ENCODE assay signal across 17 cellular contexts in the genomic region with DNA sequence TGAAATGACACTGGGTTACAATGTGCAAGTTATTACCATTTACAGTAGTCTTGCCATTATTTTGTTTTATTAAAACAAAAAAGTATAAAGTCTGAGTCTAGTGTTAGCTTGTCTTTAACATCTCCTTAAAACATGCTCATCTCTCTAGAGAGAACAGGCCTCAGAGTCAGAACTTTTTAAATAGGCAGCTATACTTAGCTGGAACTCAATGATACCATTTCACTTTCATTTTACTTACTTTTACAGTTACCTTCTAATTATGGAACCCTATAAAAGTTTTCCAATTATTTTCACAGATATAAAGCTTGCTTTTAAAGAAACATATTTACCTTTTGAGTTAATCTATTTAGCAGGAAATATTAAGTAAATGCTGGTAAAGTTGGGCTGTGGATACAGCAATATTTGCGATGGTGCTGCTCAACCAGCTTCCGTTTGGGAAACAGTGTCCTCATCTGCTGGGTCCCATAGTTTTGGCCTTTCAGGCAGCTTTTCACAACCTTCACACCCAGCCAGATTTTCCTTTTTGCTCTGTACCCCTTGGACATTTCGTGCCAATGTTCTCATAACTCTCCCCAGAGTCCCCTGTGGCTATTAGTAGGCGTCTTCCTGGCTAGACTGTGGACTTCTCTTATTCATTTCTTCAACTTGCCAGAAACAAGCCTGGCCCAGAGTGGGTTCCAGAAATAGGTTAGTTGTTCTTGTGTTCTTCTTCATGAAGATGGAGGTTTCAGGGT. TPM values are rescaled to one million over a fixed set of nuclear protein-coding genes. Genes with fewer than 3 reads are reported as not detected.
A peak's percentile ranks its signal among the peaks of the same experiment; 100 is the strongest.
DNase-seq lines count a peak whose midpoint lies in the region; ATAC-seq and TF ChIP-seq lines count a peak whose summit lies in the region.
"Had no signal": no experiment of that assay in that cellular context is flagged by ENCODE, and none has a peak within 500 bp of the region (broad histone marks: within the 10 kb centered on the region; RNA-seq: fewer than 3 reads in every experiment).

No MANE protein-coding gene starts in this region.

- H2BK120ac ChIP-seq in mesenchymal stem cell (ENCODE audit: low read depth, low read length), result no peak overlapping the region

- H2AFZ ChIP-seq in ACC112 (ENCODE audit: low read length, unreplicated experiment) (peak overlapping the region; percentile 34), mammary epithelial cell (ENCODE audit: low read depth, low read length) (peak overlapping the region; percentile 100), mesenchymal stem cell (ENCODE audit: low read depth, low read length) (no peak overlapping the region)

- DNase-seq in HFFc6, result no peak
- peak; percentile 9 for DNase-seq in mammary epithelial cell
- no peak for DNase-seq in mesenchymal stem cell
- DNase-seq in mucosa of gallbladder (ENCODE audit: low spot score), result no peak
- no peak for DNase-seq in activated naive CD4-positive, alpha-beta T cell treated with anti-CD3 and anti-CD28 coated beads for 36 hours
- DNase-seq in stimulated activated CD4-positive, alpha-beta T cell treated with anti-CD3 and anti-CD28 coated beads, Interleukin-15, amount 100 ng/mL, for 24 hours, result no peak
- DNase-seq: activated CD4-positive, CD25-positive, alpha-beta regulatory T cell treated with anti-CD3 and anti-CD28 coated beads, Interleukin-2, amount 50 U/mL, for 72 hours; DND-41; NCI-H2029 treated with DMSO at 0.1 percent for 48 hours; NCI-H510A treated with DMSO at 0.1 percent for 48 hours; SK-N-SH; T1000 had no signal

- no peak overlapping the region for H3K23ac ChIP-seq in mesenchymal stem cell (ENCODE audit: low read length in 2 of 2)

- H2BK12ac ChIP-seq in mesenchymal stem cell (ENCODE audit: low read length in 2 of 2), result no peak overlapping the region

- peaks cover 34% of the 10 kb centered on the region for H3K4me1 Mint-ChIP-seq in HFFc6 (ENCODE audit: low read depth)
- no peaks in the 10 kb centered on the region for H3K4me1 Mint-ChIP-seq in activated naive CD4-positive, alpha-beta T cell treated with anti-CD3 and anti-CD28 coated beads for 36 hours (ENCODE audit: low read depth)

- 0% methylated on average over 4 of the region's 4 CpGs for WGBS in mammary epithelial cell (ENCODE audit: low coverage, missing lambda C conversion rate)
- 90% methylated on average over 3 of the region's 4 CpGs for WGBS in mesenchymal stem cell

- H3K4me1 ChIP-seq in ACC112 (ENCODE audit: control insufficient read depth, insufficient read depth, low read length, unreplicated experiment) (peaks cover 11% of the 10 kb centered on the region), mammary epithelial cell (ENCODE audit: insufficient read depth, low read length) (peaks cover 35% of the 10 kb centered on the region), mesenchymal stem cell (ENCODE audit: control insufficient read depth, insufficient read depth, low read depth, low read length) (peaks cover 3% of the 10 kb centered on the region)

- no peak overlapping the region for H4K8ac ChIP-seq in mesenchymal stem cell (ENCODE audit: low read length)

- H2BK15ac ChIP-seq in mesenchymal stem cell (ENCODE audit: low read depth, poor library complexity, severe bottlenecking), result no peak overlapping the region

- H3K27me3 Mint-ChIP-seq in HFFc6 (ENCODE audit: insufficient read depth), result peaks cover 2% of the 10 kb centered on the region
- H3K27me3 Mint-ChIP-seq in activated naive CD4-positive, alpha-beta T cell treated with anti-CD3 and anti-CD28 coated beads for 36 hours (ENCODE audit: low read depth), result no peaks in the 10 kb centered on the region

- peak overlapping the region; percentile 88 for H3K4me2 ChIP-seq in mammary epithelial cell (ENCODE audit: insufficient read depth, low read depth, low read length)
- H3K4me2 ChIP-seq in mesenchymal stem cell (ENCODE audit: low read length, poor library complexity, severe bottlenecking), result no peak overlapping the region
- H3K4me2 ChIP-seq: SK-N-SH, smooth muscle cell had no signal

- no peak for TF ChIP-seq CTCF in HFFc6 (IDR thresholded peaks at IDR 0.05)
- no peak for TF ChIP-seq CTCF in mammary epithelial cell (conservative IDR thresholded peaks at IDR 0.05 in 1 of 2, IDR thresholded peaks at IDR 0.05 in 1 of 2; ENCODE audit: extremely low read depth in 1 of 2, insufficient read depth in 1 of 2, low read depth in 1 of 2, low read length in 2 of 2)

- H3K27ac Mint-ChIP-seq in HFFc6, result peak overlapping the region; percentile 76
- H3K27ac Mint-ChIP-seq in activated naive CD4-positive, alpha-beta T cell treated with anti-CD3 and anti-CD28 coated beads for 36 hours, result no peak overlapping the region
- H3K27ac Mint-ChIP-seq: activated T-helper 2 cell treated with anti-CD3 and anti-CD28 coated beads, Interferon-gamma antibody, Interleukin-2, Interleukin-4, amounts not matched to agents 10 μg/mL and 5 μg/mL and 100 μg/mL, durations not matched to agents 14 hours and 24 hours and 36 hours; CD14-positive monocyte had no signal

- no peaks in the 10 kb centered on the region for H3K79me1 ChIP-seq in mesenchymal stem cell (replicated peaks; ENCODE audit: low read length, poor library complexity, severe bottlenecking)

- intact Hi-C loops in mammary epithelial cell (cut with micrococcal nuclease), result loop anchor here (5.0 kb wide), 1 partner anchor 132 kb away; a partner anchor contains a TSS
- intact Hi-C loops in activated naive CD4-positive, alpha-beta T cell treated with anti-CD3 and anti-CD28 coated beads for 36 hours (cut with micrococcal nuclease), result no loop called here

- H3K14ac ChIP-seq in mesenchymal stem cell (ENCODE audit: low read length in 2 of 2), result no peak overlapping the region

- H3K27me3 ChIP-seq in ACC112 (ENCODE audit: insufficient read depth, low read length), result no peaks in the 10 kb centered on the region
- no peaks in the 10 kb centered on the region for H3K27me3 ChIP-seq in mammary epithelial cell (ENCODE audit: insufficient read depth, low read length)
- H3K27me3 ChIP-seq in mesenchymal stem cell (ENCODE audit: control insufficient read depth in 1 of 2, insufficient read depth in 1 of 2, low read length in 2 of 2), result no peaks in the 10 kb centered on the region

- no TSS peak for BruUV-seq in mammary epithelial cell (replicated peaks; lab: Mats Ljungman, UMichigan)

- H4K20me1 ChIP-seq in mammary epithelial cell (ENCODE audit: insufficient read depth, low read length), result no peaks in the 10 kb centered on the region

- ATAC-seq in HG03039 (IDR thresholded peaks at IDR 0.05; ENCODE audit: unreplicated experiment), result no peak

- H4K91ac ChIP-seq in mesenchymal stem cell (ENCODE audit: low read length), result no peak overlapping the region

- H3K4me3 ChIP-seq in ACC112 (ENCODE audit: low read depth, low read length) (peak overlapping the region; percentile 55), mammary epithelial cell (replicated peaks in 1 of 3; ENCODE audit: insufficient read depth in 1 of 3, low read depth in 2 of 3, low read length in 3 of 3) (peak overlapping the region in 2 of 3 experiments; percentile 11 to 41), mesenchymal stem cell (ENCODE audit: insufficient read depth in 1 of 2, low read depth in 1 of 2, low read length in 2 of 2) (peak overlapping the region in 1 of 2 experiments; percentile 67)
- H3K4me3 ChIP-seq: smooth muscle cell had no signal

- H2BK5ac ChIP-seq in mesenchymal stem cell (ENCODE audit: low read depth, low read length, poor library complexity, severe bottlenecking), result no peak overlapping the region

- no peak overlapping the region for H2AK5ac ChIP-seq in mesenchymal stem cell (ENCODE audit: low read length, severe bottlenecking)

- H3K36me3 Mint-ChIP-seq in HFFc6 (ENCODE audit: low read depth), result no peaks in the 10 kb centered on the region
- no peaks in the 10 kb centered on the region for H3K36me3 Mint-ChIP-seq in activated naive CD4-positive, alpha-beta T cell treated with anti-CD3 and anti-CD28 coated beads for 36 hours (ENCODE audit: low read depth)
- H3K36me3 Mint-ChIP-seq: CD14-positive monocyte had no signal

- in situ Hi-C loops in mammary epithelial cell (cut with MboI; ENCODE audit: low sequenced_read_pairs in 2 of 2), result no loop called here

- H3K36me3 ChIP-seq in ACC112 (ENCODE audit: insufficient read depth, low read length) (no peaks in the 10 kb centered on the region), mammary epithelial cell (ENCODE audit: insufficient read depth, low read length) (no peaks in the 10 kb centered on the region), mesenchymal stem cell (ENCODE audit: control insufficient read depth in 1 of 2, insufficient read depth in 2 of 2, low read depth in 1 of 2, low read length in 2 of 2) (no peaks in the 10 kb centered on the region)

- H3K9ac ChIP-seq in mammary epithelial cell (ENCODE audit: insufficient read depth, low read length) (peak overlapping the region; percentile 32), mesenchymal stem cell (ENCODE audit: low read length) (peak overlapping the region; percentile 69)
- H3K9ac ChIP-seq: SK-N-SH had no signal

- dilution Hi-C loops in mammary epithelial cell (cut with HindIII; ENCODE audit: low sequenced_read_pairs), result loop anchor here (5.0 kb wide), 1 partner anchor 42 kb away; no protein-coding TSS in a partner anchor

- no peak overlapping the region for H3K4ac ChIP-seq in mesenchymal stem cell (ENCODE audit: low read depth in 1 of 2, low read length in 2 of 2)

- H3K27ac ChIP-seq in ACC112 (ENCODE audit: low read depth, low read length) (peak overlapping the region; percentile 77), mammary epithelial cell (ENCODE audit: insufficient read depth, low read depth, low read length) (no peak overlapping the region), mesenchymal stem cell (ENCODE audit: low read length, poor library complexity, severe bottlenecking) (no peak overlapping the region)

- H3K9me3 Mint-ChIP-seq in HFFc6, result no peaks in the 10 kb centered on the region
- no peaks in the 10 kb centered on the region for H3K9me3 Mint-ChIP-seq in activated naive CD4-positive, alpha-beta T cell treated with anti-CD3 and anti-CD28 coated beads for 36 hours
- H3K9me3 Mint-ChIP-seq: activated T-helper 2 cell treated with anti-CD3 and anti-CD28 coated beads, Interferon-gamma antibody, Interleukin-2, Interleukin-4, amounts not matched to agents 10 μg/mL and 5 μg/mL and 100 μg/mL, durations not matched to agents 14 hours and 24 hours and 36 hours had no signal

- no peak overlapping the region for H3K18ac ChIP-seq in mesenchymal stem cell (ENCODE audit: low read depth in 1 of 2, low read length in 2 of 2)

- H3K4me3 Mint-ChIP-seq in HFFc6, result peak overlapping the region; percentile 66; the same call in 1 of the 2 replicates
- H3K4me3 Mint-ChIP-seq in activated naive CD4-positive, alpha-beta T cell treated with anti-CD3 and anti-CD28 coated beads for 36 hours, result no peak overlapping the region
- H3K4me3 Mint-ChIP-seq: CD14-positive monocyte had no signal

- H3K79me2 ChIP-seq in ACC112 (ENCODE audit: control insufficient read depth, insufficient read depth, low read length, unreplicated experiment), result no peaks in the 10 kb centered on the region
- no peaks in the 10 kb centered on the region for H3K79me2 ChIP-seq in mammary epithelial cell (ENCODE audit: insufficient read depth, low read length)

- CTCF ChIA-PET in mammary epithelial cell (lab: Charles Lee; ENCODE audit: low non-redundant PET), result no interaction called here
- CTCF ChIA-PET in activated naive CD4-positive, alpha-beta T cell treated with anti-CD3 and anti-CD28 coated beads for 36 hours (lab: Charles Lee), result no interaction called here

- H3K9me3 ChIP-seq in mammary epithelial cell (replicated peaks; ENCODE audit: insufficient read depth, low read length) (no peaks in the 10 kb centered on the region), mesenchymal stem cell (ENCODE audit: control insufficient read depth, low read length) (no peaks in the 10 kb centered on the region)
- H3K9me3 ChIP-seq: SK-N-SH had no signal

RNA-seq across cellular contexts. Expression of a gene that starts 36.3 kb away (rescaled TPM):
- total RNA-seq in HFFc6 (2021; fragmentation: NEBNext Ultra II Directional; extraction: Animal tissue kit (Norgen Biotek cat#: 25700)), result 10 to 100 TPM; 15.2 to 19.5 (median 17.7) TPM
- 10 to 100 TPM; 15.5 to 17.8 TPM for total RNA-seq in mammary epithelial cell
- polyA plus RNA-seq in mammary epithelial cell, result 8.9 TPM
- 4.7 TPM for polyA minus RNA-seq in mammary epithelial cell
- polyA plus RNA-seq in mesenchymal stem cell (2013, experiment 1 of 2), result 18.3 TPM
- polyA plus RNA-seq in mesenchymal stem cell (2013, experiment 2 of 2), result 19.3 TPM
- total RNA-seq in mucosa of gallbladder, result 16.9 TPM
- total RNA-seq in activated naive CD4-positive, alpha-beta T cell treated with anti-CD3 and anti-CD28 coated beads for 36 hours, result 1 to 10 TPM; 2.3 to 2.6 TPM
